ENCODE assay signal across 13 cellular contexts in genomic region chr9:26261503-26262330, GRCh38.
DNase-seq lines count a peak whose midpoint lies in the region; ATAC-seq and TF ChIP-seq lines count a peak whose summit lies in the region.
"Had no signal": no experiment of that assay in that cellular context is flagged by ENCODE, and none has a peak within 500 bp of the region (broad histone marks: within the 10 kb centered on the region; RNA-seq: fewer than 3 reads in every experiment).

No MANE protein-coding gene starts in this region.

- BruUV-seq in Panc1 (replicated peaks; lab: Mats Ljungman, UMichigan): no TSS peak
- no TSS peak for BruUV-seq in A673 (replicated peaks; lab: Mats Ljungman, UMichigan)

- H3K4me2 ChIP-seq in neural progenitor cell: no peak overlapping the region

- no peaks in the 10 kb centered on the region for H3K36me3 Mint-ChIP-seq in neural progenitor cell
- H3K36me3 Mint-ChIP-seq: CD8-positive, alpha-beta memory T cell had no signal

- H3F3A ChIP-seq in neural progenitor cell (ENCODE audit: low read depth): no peaks in the 10 kb centered on the region

- CTCF ChIA-PET in Panc1 (lab: Charles Lee): no interaction called here
- CTCF ChIA-PET in A673 (lab: Charles Lee): no interaction called here

- no peaks in the 10 kb centered on the region for H3K9me3 Mint-ChIP-seq in neural progenitor cell
- H3K9me3 Mint-ChIP-seq: T-helper 1 cell treated with Interleukin-12 subunit alpha and Interleukin-12 subunit beta and Interleukin-4 antibody, amounts not matched to agents 30 μg/mL and 1 μg/mL, for 36 hours had no signal

- H4K20me1 ChIP-seq in neural progenitor cell (ENCODE audit: low read depth): no peaks in the 10 kb centered on the region

- H3K27me3 Mint-ChIP-seq in neural progenitor cell (ENCODE audit: insufficient read depth, low read depth): peaks cover 2% of the 10 kb centered on the region
- H3K27me3 Mint-ChIP-seq: CD8-positive, alpha-beta memory T cell had no signal

- intact Hi-C loops in Panc1 (cut with micrococcal nuclease; ENCODE audit: unreplicated experiment) (no loop called here), A673 (cut with micrococcal nuclease; ENCODE audit: unreplicated experiment) (no loop called here)

- no peak overlapping the region for H2AFZ ChIP-seq in neural progenitor cell (replicated peaks)

- POLR2A ChIA-PET in Panc1 (lab: Charles Lee) (no interaction called here), A673 (lab: Charles Lee; ENCODE audit: low non-redundant PET) (no interaction called here)

- H3K4me3 ChIP-seq in Panc1 (ENCODE audit: low read depth in 2 of 2, low read length in 2 of 2) (no peak overlapping the region), epithelial cell of esophagus (ENCODE audit: low read length) (no peak overlapping the region), neural progenitor cell (no peak overlapping the region), A673 (ENCODE audit: low read depth, low read length, poor library complexity, severe bottlenecking) (no peak overlapping the region)
- H3K4me3 ChIP-seq: adrenal gland had no signal

- no peaks in the 10 kb centered on the region for H3K79me2 ChIP-seq in neural progenitor cell (ENCODE audit: low read depth)

- ATAC-seq in Panc1 (0 out of 2 replicates have a peak, but pooled peaks have one; percentile 34), HG03571 (IDR thresholded peaks at IDR 0.05; ENCODE audit: unreplicated experiment) (no peak), GM19455 (IDR thresholded peaks at IDR 0.05; ENCODE audit: unreplicated experiment) (no peak)

- H3K27ac ChIP-seq in Panc1 (ENCODE audit: low read length): no peak overlapping the region
- no peak overlapping the region for H3K27ac ChIP-seq in neural progenitor cell
- H3K27ac ChIP-seq in A673 (ENCODE audit: low read depth, low read length, poor library complexity, severe bottlenecking): no peak overlapping the region

- no peaks in the 10 kb centered on the region for H3K36me3 ChIP-seq in Panc1 (ENCODE audit: control insufficient read depth, insufficient read depth, low read length)
- H3K36me3 ChIP-seq in neural progenitor cell: no peaks in the 10 kb centered on the region
- no peaks in the 10 kb centered on the region for H3K36me3 ChIP-seq in A673 (ENCODE audit: insufficient read depth, low read length, poor library complexity, severe bottlenecking)
- H3K36me3 ChIP-seq: adrenal gland had no signal

- H3K9me3 ChIP-seq in Panc1 (ENCODE audit: control insufficient read depth, insufficient read depth, low read depth, low read length) (no peaks in the 10 kb centered on the region), neural progenitor cell (ENCODE audit: low read depth) (no peaks in the 10 kb centered on the region), A673 (ENCODE audit: low read depth, low read length, poor library complexity, severe bottlenecking) (no peaks in the 10 kb centered on the region)
- H3K9me3 ChIP-seq: adrenal gland had no signal

- H3K4me1 ChIP-seq in Panc1 (ENCODE audit: control insufficient read depth, insufficient read depth, low read length): no peaks in the 10 kb centered on the region
- H3K4me1 ChIP-seq in neural progenitor cell: no peaks in the 10 kb centered on the region
- no peaks in the 10 kb centered on the region for H3K4me1 ChIP-seq in A673 (ENCODE audit: insufficient read depth, low read length, poor library complexity, severe bottlenecking)
- H3K4me1 ChIP-seq: adrenal gland had no signal

- peaks cover 15% of the 10 kb centered on the region for H3K4me1 Mint-ChIP-seq in neural progenitor cell
- H3K4me1 Mint-ChIP-seq: CD8-positive, alpha-beta memory T cell had no signal

- DNase-seq in EL: peak; percentile 85
- DNase-seq in Panc1 (ENCODE audit: low read depth, low spot score): no peak
- peak; percentile 71 for DNase-seq in epithelial cell of esophagus (ENCODE audit: low read depth)
- no peak for DNase-seq in neural progenitor cell (ENCODE audit: low spot score)
- no peak for DNase-seq in SIG-M5 treated with dmso at 0.1 percent for 504 hours (lab: John Stamatoyannopoulos, UW; ENCODE audit: unreplicated experiment)
- DNase-seq in A673 (ENCODE audit: low spot score): no peak
- DNase-seq: CD8-positive, alpha-beta memory T cell; NCI-H69; stimulated activated CD4-positive, alpha-beta T cell treated with anti-CD3 and anti-CD28 coated beads, Interleukin-15, amount 100 ng/mL, for 24 hours had no signal

- H3K9ac ChIP-seq in neural progenitor cell: no peak overlapping the region

- peak overlapping the region; percentile 70 for H3K27ac Mint-ChIP-seq in neural progenitor cell
- H3K27ac Mint-ChIP-seq: CD8-positive, alpha-beta memory T cell; T-helper 1 cell treated with Interleukin-12 subunit alpha and Interleukin-12 subunit beta and Interleukin-4 antibody, amounts not matched to agents 30 μg/mL and 1 μg/mL, for 36 hours had no signal

- H3K27me3 ChIP-seq in Panc1 (ENCODE audit: control insufficient read depth, insufficient read depth, low read length) (no peaks in the 10 kb centered on the region), neural progenitor cell (no peaks in the 10 kb centered on the region), A673 (replicated peaks; ENCODE audit: insufficient read depth, low read depth, low read length, poor library complexity) (no peaks in the 10 kb centered on the region)
- H3K27me3 ChIP-seq: adrenal gland had no signal

- no peak overlapping the region for H3K4me3 Mint-ChIP-seq in neural progenitor cell
- H3K4me3 Mint-ChIP-seq: CD8-positive, alpha-beta memory T cell; T-helper 1 cell treated with Interleukin-12 subunit alpha and Interleukin-12 subunit beta and Interleukin-4 antibody, amounts not matched to agents 30 μg/mL and 1 μg/mL, for 36 hours had no signal

- in situ Hi-C loops in Panc1 (cut with HindIII; ENCODE audit: low pct_unique_long_range_greater_than_20kb, low sequenced_read_pairs): no loop called here

- TF ChIP-seq CTCF in Panc1 (IDR thresholded peaks at IDR 0.05) (no peak), epithelial cell of esophagus (IDR thresholded peaks at IDR 0.05; ENCODE audit: insufficient read depth, low read depth, low read length, missing control alignments) (no peak), neural progenitor cell (IDR thresholded peaks at IDR 0.05) (no peak), A673 (conservative IDR thresholded peaks at IDR 0.05; ENCODE audit: low read depth, low read length) (no peak)

Comparison
In these comparisons a context has a peak if more than half of its experiments do, and no peak if none do; other contexts are left out.
1. DNase-seq: peak in EL (single experiment) and epithelial cell of esophagus (single experiment); none in Panc1 (single experiment), neural progenitor cell (single experiment), SIG-M5 treated with dmso at 0.1 percent for 504 hours (single experiment) and A673 (single experiment).